8 cellular contexts compared by ENCODE assay signal in genomic region chr9:117454711-117455110, GRCh38.
"Had no signal": no experiment of that assay in that cellular context is flagged by ENCODE, and none has a peak within 500 bp of the region (broad histone marks: within the 10 kb centered on the region; RNA-seq: fewer than 3 reads in every experiment).

No MANE protein-coding gene starts in this region.

- H3K9ac ChIP-seq: GM23248 had no signal

- H3K27ac ChIP-seq: GM23248 had no signal

- DNase-seq: GM23248, GOT3, H9, HCEC 1CT, IMR-90 had no signal

- H2AFZ ChIP-seq: GM23248 had no signal

- H3K9me3 Mint-ChIP-seq: H9 had no signal

- H3K4me1 Mint-ChIP-seq: H9 had no signal

- H3K4me3 Mint-ChIP-seq: H9 had no signal

- H3K4me3 ChIP-seq: GM23248, K562 had no signal

- H3K27ac Mint-ChIP-seq: H9 had no signal

- ATAC-seq: K562 had no signal

- FAIRE-seq: H54, HTR-8/SVneo, K562 had no signal
